8 cellular contexts compared by ENCODE assay signal in the genomic region with DNA sequence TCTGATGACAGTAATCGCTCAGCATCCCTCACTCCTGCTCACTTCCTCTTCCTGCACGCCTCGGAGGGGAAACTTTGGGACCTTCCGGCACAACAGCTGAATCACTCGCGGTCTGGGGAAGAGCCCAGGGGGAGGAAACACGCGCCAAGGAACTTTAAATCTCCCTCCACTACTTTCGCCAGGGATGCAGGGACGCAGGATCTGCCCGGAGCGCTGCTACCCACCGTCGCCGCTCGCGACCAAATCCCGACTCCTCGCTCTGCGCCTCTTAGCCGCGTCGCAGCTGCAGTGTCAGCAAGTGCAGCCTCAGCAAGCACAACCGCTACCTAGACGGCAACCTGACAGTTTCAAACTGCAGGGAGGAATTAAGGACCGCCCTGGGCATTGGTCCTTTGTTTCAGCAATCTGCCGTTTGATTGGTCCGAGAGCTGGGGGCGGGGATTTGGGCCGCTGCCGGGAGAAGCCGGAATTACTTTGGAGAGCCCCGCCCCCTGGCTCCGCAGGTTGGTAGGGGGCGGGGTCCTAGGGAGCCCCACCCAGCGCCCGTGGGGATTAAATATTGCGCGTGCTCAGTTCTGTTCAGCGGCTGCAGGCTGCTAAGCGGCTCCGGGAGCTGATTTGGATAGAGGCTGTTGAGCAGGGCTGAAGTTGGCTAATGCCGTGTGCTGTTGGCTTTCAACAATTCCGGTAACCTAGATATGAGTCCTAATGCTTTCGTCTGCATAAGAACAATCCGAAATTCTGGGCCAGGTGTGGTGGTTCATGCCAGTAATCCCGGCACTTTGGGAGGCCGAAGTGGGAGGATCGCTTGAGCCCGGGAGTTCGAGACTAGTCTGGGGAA. TPM values are rescaled to one million over a fixed set of nuclear protein-coding genes. Genes with fewer than 3 reads are reported as not detected.
DNase-seq lines count a peak whose midpoint lies in the region; ATAC-seq, FAIRE-seq and TF ChIP-seq lines count a peak whose summit lies in the region.

A gene with protein sequence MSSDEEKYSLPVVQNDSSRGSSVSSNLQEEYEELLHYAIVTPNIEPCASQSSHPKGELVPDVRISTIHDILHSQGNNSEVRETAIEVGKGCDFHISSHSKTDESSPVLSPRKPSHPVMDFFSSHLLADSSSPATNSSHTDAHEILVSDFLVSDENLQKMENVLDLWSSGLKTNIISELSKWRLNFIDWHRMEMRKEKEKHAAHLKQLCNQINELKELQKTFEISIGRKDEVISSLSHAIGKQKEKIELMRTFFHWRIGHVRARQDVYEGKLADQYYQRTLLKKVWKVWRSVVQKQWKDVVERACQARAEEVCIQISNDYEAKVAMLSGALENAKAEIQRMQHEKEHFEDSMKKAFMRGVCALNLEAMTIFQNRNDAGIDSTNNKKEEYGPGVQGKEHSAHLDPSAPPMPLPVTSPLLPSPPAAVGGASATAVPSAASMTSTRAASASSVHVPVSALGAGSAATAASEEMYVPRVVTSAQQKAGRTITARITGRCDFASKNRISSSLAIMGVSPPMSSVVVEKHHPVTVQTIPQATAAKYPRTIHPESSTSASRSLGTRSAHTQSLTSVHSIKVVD (minus strand): TSS at position 356 of the 841 bp plus-strand sequence. CDS start 4,500 bp downstream, outside the sequence.

- peak within 1 kb of the TSS; percentile 99 for H3K4me3 ChIP-seq in AG10803 (ENCODE audit: low read length)

- no peak for TF ChIP-seq CTCF in AG10803 (conservative IDR thresholded peaks at IDR 0.05; ENCODE audit: low read length)

- peak; percentile 94 for DNase-seq in AG10803 (ENCODE audit: low read depth)
- DNase-seq in NCI-H460 (ENCODE audit: extremely low read depth, low read depth), result peak; percentile 98
- peak; percentile 98 for DNase-seq in activated CD4-positive, CD25-positive, alpha-beta regulatory T cell treated with anti-CD3 and anti-CD28 coated beads, Interleukin-2, amount 50 U/mL, for 72 hours
- DNase-seq in cerebellar nuclear complex (lab: John Stamatoyannopoulos, UW), result peak; percentile 38 to 85
- peak; percentile 98 for DNase-seq in stimulated activated CD4-positive, alpha-beta T cell treated with anti-CD3 and anti-CD28 coated beads, Interleukin-12 subunit alpha, Interleukin-12 subunit beta, amount 100 ng/mL, for 4 hours

- ATAC-seq in GM19043 (IDR thresholded peaks at IDR 0.05; ENCODE audit: low read depth, unreplicated experiment) (peak; percentile 94), HG03378 (IDR thresholded peaks at IDR 0.05; ENCODE audit: unreplicated experiment) (peak; percentile 95)

- peak; percentile 91 for FAIRE-seq in islet of Langerhans (lab: Jason Lieb, UNC)

RNA-seq across cellular contexts. Expression of the gene that starts here (rescaled TPM):
- 30.1 and 31.2 TPM in 2 replicates for total RNA-seq in NCI-H460 (2014; rRNA removed; shearing (Covaris generic))
- 33.7 and 57.3 TPM in 2 replicates for polyA plus RNA-seq in NCI-H460 (2014; cell fraction: nucleus; rRNA removed)

Comparison
In these comparisons a context has a peak if more than half of its experiments do, and no peak if none do; other contexts are left out.
1. Peak in every context shown above with its lines: DNase-seq, ATAC-seq and H3K4me3 ChIP-seq.